ENCODE assay signal across 8 cellular contexts in genomic region chr3:123618768-123619484, GRCh38. TPM values are rescaled to one million over a fixed set of nuclear protein-coding genes. Genes with fewer than 3 reads are reported as not detected.
A peak's percentile ranks its signal among the peaks of the same experiment; 100 is the strongest.
DNase-seq lines count a peak whose midpoint lies in the region; TF ChIP-seq lines count a peak whose summit lies in the region.

No MANE protein-coding gene starts in this region.

- peaks cover 0 to 3% (median 3%) of the 10 kb centered on the region in 3 donors for H3K36me3 Mint-ChIP-seq in immature natural killer cell

- H3K9me3 ChIP-seq in right atrium auricular region = no peaks in the 10 kb centered on the region
- H3K9me3 ChIP-seq in WERI-Rb-1 (ENCODE audit: severe bottlenecking) = no peaks in the 10 kb centered on the region

- no peak for TF ChIP-seq CTCF in WI38 (IDR thresholded peaks at IDR 0.05; ENCODE audit: low read depth, low read length)
- TF ChIP-seq CTCF in right atrium auricular region (IDR thresholded peaks at IDR 0.05) = no peak
- TF ChIP-seq CTCF in WERI-Rb-1 (IDR thresholded peaks at IDR 0.05; ENCODE audit: low read depth, low read length) = no peak

- peaks cover 0 to 2% (median 1%) of the 10 kb centered on the region in 3 donors for H3K27me3 Mint-ChIP-seq in immature natural killer cell (ENCODE audit: low read depth in 3 of 3)

- H3K9me3 Mint-ChIP-seq in immature natural killer cell = no peaks in the 10 kb centered on the region

- no peaks in the 10 kb centered on the region for H3K4me1 Mint-ChIP-seq in immature natural killer cell

- DNase-seq in LoVo (ENCODE audit: low spot score) (peak; percentile 32), right atrium auricular region (ENCODE audit: low spot score) (peak; percentile 70), superior temporal gyrus (ENCODE audit: extremely low spot score) (peak; percentile 77), WERI-Rb-1 (no peak), immature natural killer cell (no peak)
- DNase-seq in activated CD8-positive, alpha-beta memory T cell treated with anti-CD3 and anti-CD28 coated beads for 24 hours = no peak
- no peak for DNase-seq in stimulated activated CD4-positive, alpha-beta T cell treated with anti-CD3 and anti-CD28 coated beads, Interleukin-4, amount 100 ng/mL, for 4 hours

- H3K4me3 ChIP-seq in WI38 (ENCODE audit: low read depth, low read length) = peak overlapping the region; percentile 62
- H3K4me3 ChIP-seq in right atrium auricular region = peak overlapping the region; percentile 7 to 14
- no peak overlapping the region for H3K4me3 ChIP-seq in WERI-Rb-1 (ENCODE audit: low read depth, low read length)

- H3K36me3 ChIP-seq in right atrium auricular region (no peaks in the 10 kb centered on the region), WERI-Rb-1 (no peaks in the 10 kb centered on the region)

- H3K4me3 Mint-ChIP-seq in immature natural killer cell = no peak overlapping the region

- H3K27me3 ChIP-seq in right atrium auricular region (no peaks in the 10 kb centered on the region), WERI-Rb-1 (ENCODE audit: insufficient read depth, low read depth, severe bottlenecking) (no peaks in the 10 kb centered on the region)

- H3K27ac ChIP-seq in right atrium auricular region = peak overlapping the region in 1 of 2 donors; percentile 63
- H3K27ac ChIP-seq in WERI-Rb-1 = no peak overlapping the region

- peaks cover 0 to 30% of the 10 kb centered on the region in 2 donors for H3K4me1 ChIP-seq in right atrium auricular region

- H3K27ac Mint-ChIP-seq in immature natural killer cell = peak overlapping the region in 1 of 6 donors; percentile 7

RNA-seq across cellular contexts. Expression of gene HACD2, which starts 34.1 kb away (rescaled TPM):
- 10 to 100 TPM; 22.7 to 28.6 TPM for total RNA-seq in right atrium auricular region
- 10 to 100 TPM; 19.3 to 37.0 (median 25.3) TPM for polyA plus RNA-seq in immature natural killer cell

Comparison
In these comparisons a context has a peak if more than half of its experiments do, and no peak if none do; other contexts are left out.
1. DNase-seq: peak in LoVo (single experiment), right atrium auricular region (single experiment) and superior temporal gyrus (single experiment); none in activated CD8-positive, alpha-beta memory T cell treated with anti-CD3 and anti-CD28 coated beads for 24 hours (single experiment), WERI-Rb-1 (single experiment), stimulated activated CD4-positive, alpha-beta T cell treated with anti-CD3 and anti-CD28 coated beads, Interleukin-4, amount 100 ng/mL, for 4 hours (0 of 2) and immature natural killer cell (0 of 3).